ENCODE assay signal across 9 cellular contexts in the genomic region with DNA sequence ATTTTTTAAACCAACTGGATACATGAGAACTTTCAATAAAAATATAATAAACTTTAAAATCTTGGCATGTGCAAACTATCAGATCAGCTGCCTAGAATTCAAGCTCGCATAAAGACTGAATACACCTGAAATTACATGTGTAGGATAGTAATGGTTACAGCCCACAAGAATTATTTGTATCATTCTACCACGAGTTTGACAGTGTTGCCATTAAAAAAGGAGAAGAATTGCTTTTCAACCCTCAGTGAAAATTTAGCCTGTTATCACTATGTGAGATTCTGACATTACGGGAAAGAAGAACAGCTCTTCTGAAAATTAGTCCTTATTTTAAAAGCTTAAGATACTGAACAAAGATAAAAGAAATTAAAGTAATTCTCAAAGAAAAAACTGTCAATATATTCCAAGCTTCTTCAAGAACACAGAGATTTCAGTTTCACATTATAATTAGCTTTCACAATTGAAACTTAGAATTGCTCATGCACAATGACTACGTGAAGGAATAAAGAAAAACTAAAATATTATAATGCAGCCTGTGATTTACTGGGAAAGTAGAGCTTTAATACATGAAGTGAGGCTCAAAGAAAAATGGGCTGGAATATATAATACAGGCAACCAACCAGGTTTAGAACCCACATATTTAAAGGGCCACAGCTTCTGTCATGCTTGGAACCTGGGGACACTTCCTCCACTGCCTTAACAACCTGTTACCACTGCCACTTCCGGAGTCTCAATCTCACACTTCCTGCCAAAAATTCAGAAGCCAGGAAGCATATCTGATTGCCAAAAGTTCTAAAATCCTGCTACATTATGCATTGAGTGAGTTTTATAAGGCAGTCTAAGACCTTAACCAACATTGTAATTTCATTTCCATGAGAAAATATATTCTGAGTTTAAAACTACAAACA. TPM values are rescaled to one million over a fixed set of nuclear protein-coding genes. Genes with fewer than 3 reads are reported as not detected.
A peak's percentile ranks its signal among the peaks of the same experiment; 100 is the strongest.
DNase-seq lines count a peak whose midpoint lies in the region; ATAC-seq and TF ChIP-seq lines count a peak whose summit lies in the region.
"Had no signal": no experiment of that assay in that cellular context is flagged by ENCODE, and none has a peak within 500 bp of the region (broad histone marks: within the 10 kb centered on the region; RNA-seq: fewer than 3 reads in every experiment).

No MANE protein-coding gene starts in this region.

- DNase-seq in activated T-cell treated with anti-CD3 and anti-CD28 coated beads for 24 hours (ENCODE audit: low read depth) = peak; percentile 39
- DNase-seq in activated T-cell treated with anti-CD3 and anti-CD28 coated beads, Interleukin-2, amount 50 U/mL, for 1 hour = no peak
- DNase-seq in activated CD4-positive, alpha-beta T cell treated with anti-CD3 and anti-CD28 coated beads for 48 hours = peak; percentile 45
- peak; percentile 9 for DNase-seq in stimulated activated naive B cell treated with anti-CD40 and anti-IgM and Interleukin-4, amounts not matched to agents 10 μg/mL and 1 μg/mL and 100 μg/mL, for 72 hours
- no peak for DNase-seq in progenitor cell of endocrine pancreas (ENCODE audit: low spot score, unreplicated experiment)
- DNase-seq in endothelial cell (ENCODE audit: low spot score) = no peak
- no peak for DNase-seq in MCF 10A (ENCODE audit: unreplicated experiment)
- DNase-seq: erythroblast had no signal

- ATAC-seq in HG03025 (IDR thresholded peaks at IDR 0.05; ENCODE audit: low FRiP score, unreplicated experiment) = peak; percentile 82
- peak; percentile 97 to 98 for ATAC-seq in stimulated activated naive B cell treated with anti-CD40 and anti-IgM and Interleukin-4, amounts not matched to agents 10 μg/mL and 1 μg/mL and 100 μg/mL, for 72 hours (replicated peaks)

- H3K27me3 Mint-ChIP-seq in stimulated activated naive B cell treated with anti-CD40 and anti-IgM and Interleukin-4, amounts not matched to agents 10 μg/mL and 1 μg/mL and 100 μg/mL, for 72 hours = no peaks in the 10 kb centered on the region
- H3K27me3 Mint-ChIP-seq in progenitor cell of endocrine pancreas (no peaks in the 10 kb centered on the region), endothelial cell (ENCODE audit: unreplicated experiment) (peaks cover 2% of the 10 kb centered on the region), MCF 10A (ENCODE audit: insufficient read depth, unreplicated experiment) (no peaks in the 10 kb centered on the region)

- intact Hi-C loops in MCF 10A (cut with micrococcal nuclease) = no loop called here

- no TSS peak for BruUV-seq in MCF 10A (replicated peaks; lab: Mats Ljungman, UMichigan)

- no peak for TF ChIP-seq CTCF in progenitor cell of endocrine pancreas (IDR thresholded peaks at IDR 0.05; ENCODE audit: unreplicated experiment)
- TF ChIP-seq CTCF in endothelial cell (IDR thresholded peaks at IDR 0.05; ENCODE audit: unreplicated experiment) = no peak
- no peak for TF ChIP-seq CTCF in MCF 10A (IDR thresholded peaks at IDR 0.05; ENCODE audit: unreplicated experiment)

- peaks cover 3 to 6% of the 10 kb centered on the region in 2 donors for H3K36me3 Mint-ChIP-seq in stimulated activated naive B cell treated with anti-CD40 and anti-IgM and Interleukin-4, amounts not matched to agents 10 μg/mL and 1 μg/mL and 100 μg/mL, for 72 hours
- H3K36me3 Mint-ChIP-seq in progenitor cell of endocrine pancreas (ENCODE audit: insufficient read depth) (no peaks in the 10 kb centered on the region), endothelial cell (ENCODE audit: low read depth, unreplicated experiment) (no peaks in the 10 kb centered on the region), MCF 10A (ENCODE audit: insufficient read depth, unreplicated experiment) (no peaks in the 10 kb centered on the region)

- peak overlapping the region; percentile 43 to 57 for H3K4me3 Mint-ChIP-seq in stimulated activated naive B cell treated with anti-CD40 and anti-IgM and Interleukin-4, amounts not matched to agents 10 μg/mL and 1 μg/mL and 100 μg/mL, for 72 hours
- H3K4me3 Mint-ChIP-seq in progenitor cell of endocrine pancreas (ENCODE audit: low read depth) = no peak overlapping the region
- no peak overlapping the region for H3K4me3 Mint-ChIP-seq in endothelial cell (ENCODE audit: unreplicated experiment)
- no peak overlapping the region for H3K4me3 Mint-ChIP-seq in MCF 10A (ENCODE audit: unreplicated experiment)

- no peaks in the 10 kb centered on the region for H3K9me3 Mint-ChIP-seq in stimulated activated naive B cell treated with anti-CD40 and anti-IgM and Interleukin-4, amounts not matched to agents 10 μg/mL and 1 μg/mL and 100 μg/mL, for 72 hours
- H3K9me3 Mint-ChIP-seq in progenitor cell of endocrine pancreas (ENCODE audit: low read depth) (no peaks in the 10 kb centered on the region), endothelial cell (ENCODE audit: unreplicated experiment) (no peaks in the 10 kb centered on the region), MCF 10A (ENCODE audit: unreplicated experiment) (no peaks in the 10 kb centered on the region)

- peak overlapping the region; percentile 81 for H3K27ac Mint-ChIP-seq in stimulated activated naive B cell treated with anti-CD40 and anti-IgM and Interleukin-4, amounts not matched to agents 10 μg/mL and 1 μg/mL and 100 μg/mL, for 72 hours
- H3K27ac Mint-ChIP-seq in progenitor cell of endocrine pancreas = no peak overlapping the region
- H3K27ac Mint-ChIP-seq in endothelial cell (ENCODE audit: unreplicated experiment) = no peak overlapping the region
- H3K27ac Mint-ChIP-seq in MCF 10A (ENCODE audit: low read depth, unreplicated experiment) = no peak overlapping the region

- POLR2A ChIA-PET in MCF 10A (lab: Yijun Ruan, JAX) = interaction anchor here (0.5 to 1.0 kb wide), 2 partner anchors 23 to 405 kb away, joined by 3 read pairs; partner anchors contain the start of gene TPK1

- H3K4me1 Mint-ChIP-seq in stimulated activated naive B cell treated with anti-CD40 and anti-IgM and Interleukin-4, amounts not matched to agents 10 μg/mL and 1 μg/mL and 100 μg/mL, for 72 hours = peaks cover 19 to 29% of the 10 kb centered on the region in 2 donors
- H3K4me1 Mint-ChIP-seq in progenitor cell of endocrine pancreas (ENCODE audit: low read depth) (peaks cover 3% of the 10 kb centered on the region), endothelial cell (ENCODE audit: unreplicated experiment) (peaks cover 26% of the 10 kb centered on the region), MCF 10A (ENCODE audit: insufficient read depth, unreplicated experiment) (no peaks in the 10 kb centered on the region)

- CTCF ChIA-PET in MCF 10A (lab: Yijun Ruan, JAX) = interaction anchor here (0.6 to 1.1 kb wide), 4 partner anchors 11 to 346 kb away, joined by 3 to 4 read pairs (median 3); no protein-coding TSS in a partner anchor

RNA-seq across cellular contexts. Expression of gene TPK1, which starts 23.2 kb away (rescaled TPM):
- total RNA-seq in progenitor cell of endocrine pancreas (2.2 and 2.5 TPM in 2 replicates), endothelial cell (ENCODE audit: unreplicated experiment) (0.77 TPM), MCF 10A (2022) (8.8 TPM in 2 replicates)

Comparison
In these comparisons a context has a peak if more than half of its experiments do, and no peak if none do; other contexts are left out.
1. DNase-seq: peak in activated T-cell treated with anti-CD3 and anti-CD28 coated beads for 24 hours (single experiment), activated CD4-positive, alpha-beta T cell treated with anti-CD3 and anti-CD28 coated beads for 48 hours (single experiment) and stimulated activated naive B cell treated with anti-CD40 and anti-IgM and Interleukin-4, amounts not matched to agents 10 μg/mL and 1 μg/mL and 100 μg/mL, for 72 hours (single experiment); none in activated T-cell treated with anti-CD3 and anti-CD28 coated beads, Interleukin-2, amount 50 U/mL, for 1 hour (single experiment), progenitor cell of endocrine pancreas (single experiment), endothelial cell (single experiment) and MCF 10A (single experiment).
2. H3K4me3 Mint-ChIP-seq: peak in stimulated activated naive B cell treated with anti-CD40 and anti-IgM and Interleukin-4, amounts not matched to agents 10 μg/mL and 1 μg/mL and 100 μg/mL, for 72 hours (2 of 2); none in progenitor cell of endocrine pancreas (single experiment), endothelial cell (single experiment) and MCF 10A (single experiment).